13 cellular contexts compared by ENCODE assay signal in genomic region chr17:77733576-77734296, GRCh38.
DNase-seq lines count a peak whose midpoint lies in the region; FAIRE-seq and TF ChIP-seq lines count a peak whose summit lies in the region.
"Had no signal": no experiment of that assay in that cellular context is flagged by ENCODE, and none has a peak within 500 bp of the region (broad histone marks: within the 10 kb centered on the region; RNA-seq: fewer than 3 reads in every experiment).

No MANE protein-coding gene starts in this region.

- peaks cover 25% of the 10 kb centered on the region for H3K4me1 ChIP-seq in rectal smooth muscle tissue (ENCODE audit: control insufficient read depth, insufficient read depth, low read length)
- peaks cover 14% of the 10 kb centered on the region in 2 donors for H3K4me1 ChIP-seq in kidney (ENCODE audit: control insufficient read depth in 1 of 2, insufficient read depth in 1 of 2, low read depth in 1 of 2, low read length in 2 of 2)
- H3K4me1 ChIP-seq in SJCRH30: no peaks in the 10 kb centered on the region; the same call in 1 of the 2 replicates

- FAIRE-seq in kidney (lab: Jason Lieb, UNC): no peak

- H3K36me3 ChIP-seq in rectal smooth muscle tissue (ENCODE audit: control insufficient read depth, insufficient read depth, low read length): no peaks in the 10 kb centered on the region
- no peaks in the 10 kb centered on the region for H3K36me3 ChIP-seq in kidney (ENCODE audit: control insufficient read depth in 1 of 2, insufficient read depth in 2 of 2, low read length in 2 of 2)
- no peaks in the 10 kb centered on the region for H3K36me3 ChIP-seq in SJCRH30
- H3K36me3 ChIP-seq: adrenal gland, MG63 had no signal

- intact Hi-C loops in kidney (cut with DNase I): no loop called here

- H3K9ac ChIP-seq in rectal smooth muscle tissue (ENCODE audit: low read length) (no peak overlapping the region), kidney (ENCODE audit: low read length in 2 of 2) (no peak overlapping the region)

- H3K4me3 ChIP-seq in coronary artery (peak overlapping the region; percentile 60), rectal smooth muscle tissue (ENCODE audit: low read length) (peak overlapping the region; percentile 2), kidney (ENCODE audit: low read length in 2 of 2) (no peak overlapping the region), SJCRH30 (no peak overlapping the region)
- H3K4me3 ChIP-seq: adrenal gland, MG63 had no signal

- TF ChIP-seq CTCF in coronary artery (IDR thresholded peaks at IDR 0.05): no peak
- no peak for TF ChIP-seq CTCF in kidney (IDR thresholded peaks at IDR 0.05; ENCODE audit: borderline replicate concordance, extremely low read depth, insufficient read depth)

- H3K27ac ChIP-seq in coronary artery: peak overlapping the region; percentile 79 to 98
- H3K27ac ChIP-seq in rectal smooth muscle tissue (ENCODE audit: low read depth, low read length): peak overlapping the region; percentile 94
- H3K27ac ChIP-seq in kidney (ENCODE audit: low read depth in 2 of 2, low read length in 2 of 2): peak overlapping the region in 1 of 2 donors; percentile 60
- H3K27ac ChIP-seq in SJCRH30: no peak overlapping the region
- H3K27ac ChIP-seq: C4-2B had no signal

- H3K27me3 ChIP-seq in rectal smooth muscle tissue (ENCODE audit: control insufficient read depth, insufficient read depth, low read length) (peaks cover 9% of the 10 kb centered on the region), SJCRH30 (peaks cover 14% of the 10 kb centered on the region; the same call in 1 of the 2 replicates)
- H3K27me3 ChIP-seq: adrenal gland, MG63 had no signal

- H3K9me3 ChIP-seq in kidney (ENCODE audit: control insufficient read depth in 1 of 2, low read length in 2 of 2) (peaks cover 6 to 12% of the 10 kb centered on the region in 2 donors), SJCRH30 (replicated peaks) (peaks cover 13% of the 10 kb centered on the region)
- H3K9me3 ChIP-seq: adrenal gland had no signal

- DNase-seq in stimulated activated CD4-positive, alpha-beta T cell treated with anti-CD3 and anti-CD28 coated beads, Interleukin-4, amount 100 ng/mL, for 24 hours: peak; percentile 2
- DNase-seq in stimulated activated CD4-positive, alpha-beta T cell treated with anti-CD3 and anti-CD28 coated beads, Interleukin-4, amount 100 ng/mL, for 1 hour: no peak
- DNase-seq in coronary artery (ENCODE audit: low spot score): peak; percentile 54
- no peak for DNase-seq in HUDEP-2 (lab: John Stamatoyannopoulos, UW; ENCODE audit: unreplicated experiment in 76 of 76)
- DNase-seq in kidney: no peak
- DNase-seq in SJCRH30: no peak
- no peak for DNase-seq in NCI-H524 treated with DMSO at 0.1 percent for 48 hours (lab: John Stamatoyannopoulos, UW)
- DNase-seq: NK-92 treated with Interleukin-12 subunit alpha and Interleukin-12 subunit beta, amount 100 ng/mL, for 24 hours; stimulated activated CD4-positive, alpha-beta T cell treated with anti-CD3 and anti-CD28 coated beads, Interleukin-12 subunit alpha, Interleukin-12 subunit beta, amount 100 ng/mL, for 4 hours had no signal

Comparison
In these comparisons a context has a peak if more than half of its experiments do, and no peak if none do; other contexts are left out.
1. DNase-seq: peak in stimulated activated CD4-positive, alpha-beta T cell treated with anti-CD3 and anti-CD28 coated beads, Interleukin-4, amount 100 ng/mL, for 24 hours (single experiment) and coronary artery (single experiment); none in stimulated activated CD4-positive, alpha-beta T cell treated with anti-CD3 and anti-CD28 coated beads, Interleukin-4, amount 100 ng/mL, for 1 hour (single experiment), HUDEP-2 (0 of 76), kidney (single experiment), SJCRH30 (0 of 2) and NCI-H524 treated with DMSO at 0.1 percent for 48 hours (single experiment).
2. H3K4me3 ChIP-seq: peak in coronary artery (single experiment) and rectal smooth muscle tissue (single experiment); none in kidney (0 of 2) and SJCRH30 (single experiment).